In genomic region chr2:38690499-38691420, GRCh38 we compare ENCODE assay signal across 10 cellular contexts. TPM values are rescaled to one million over a fixed set of nuclear protein-coding genes. Genes with fewer than 3 reads are reported as not detected.
A peak's percentile ranks its signal among the peaks of the same experiment; 100 is the strongest.
DNase-seq lines count a peak whose midpoint lies in the region; ATAC-seq and TF ChIP-seq lines count a peak whose summit lies in the region.
"Had no signal": no experiment of that assay in that cellular context is flagged by ENCODE, and none has a peak within 500 bp of the region (broad histone marks: within the 10 kb centered on the region; RNA-seq: fewer than 3 reads in every experiment).

No MANE protein-coding gene starts in this region.

- H3K27me3 ChIP-seq in breast epithelium = no peaks in the 10 kb centered on the region

- TF ChIP-seq CTCF in breast epithelium (IDR thresholded peaks at IDR 0.05) (no peak), omental fat pad (IDR thresholded peaks at IDR 0.05) (no peak)

- no peaks in the 10 kb centered on the region for H3K4me1 ChIP-seq in breast epithelium

- no peaks in the 10 kb centered on the region for H3K9me3 ChIP-seq in breast epithelium

- H3K4me3 ChIP-seq in breast epithelium = no peak overlapping the region

- DNase-seq in DMS 273 treated with DMSO at 0.1 percent for 48 hours (lab: John Stamatoyannopoulos, UW) (peak; percentile 84), NCI-H2171 (lab: John Stamatoyannopoulos, UW) (peak; percentile 11), breast epithelium (ENCODE audit: low spot score in 2 of 2) (no peak), omental fat pad (ENCODE audit: low spot score) (no peak), ureter (ENCODE audit: low spot score) (no peak), GF-D8 (lab: John Stamatoyannopoulos, UW) (no peak), NCI-H2081 treated with DMSO at 0.1 percent for 48 hours (lab: John Stamatoyannopoulos, UW) (no peak), UCSD-AML1 (lab: John Stamatoyannopoulos, UW; ENCODE audit: unreplicated experiment) (no peak)
- DNase-seq: H7; naive thymus-derived CD8-positive, alpha-beta T cell had no signal

- no peak for TF ChIP-seq POLR2A in breast epithelium (IDR thresholded peaks at IDR 0.05)

- intact Hi-C loops in breast epithelium (cut with DNase I; ENCODE audit: low total_unique reads) = no loop called here

- H3K27ac ChIP-seq in breast epithelium = peak overlapping the region; percentile 22 to 31

- no peaks in the 10 kb centered on the region for H3K36me3 ChIP-seq in breast epithelium

- peak; percentile 60 for ATAC-seq in omental fat pad (ENCODE audit: low FRiP score)
- ATAC-seq: naive thymus-derived CD8-positive, alpha-beta T cell had no signal

RNA-seq across cellular contexts. Expression of gene GALM, which starts 24.8 kb away (rescaled TPM):
- total RNA-seq in breast epithelium (10 to 100 TPM; 12.1 to 29.9 (median 22.5) TPM), omental fat pad (10 to 100 TPM in 3 of 4 donors, 1 to 10 TPM in 1; 9.7 to 29.3 (median 25.7) TPM), ureter (12.7 TPM)

Comparison
In these comparisons a context has a peak if more than half of its experiments do, and no peak if none do; other contexts are left out.
1. DNase-seq: peak in DMS 273 treated with DMSO at 0.1 percent for 48 hours (single experiment) and NCI-H2171 (single experiment); none in breast epithelium (0 of 2), omental fat pad (single experiment), ureter (single experiment), GF-D8 (single experiment), NCI-H2081 treated with DMSO at 0.1 percent for 48 hours (single experiment) and UCSD-AML1 (single experiment).